8 cellular contexts compared by ENCODE assay signal in genomic region chr1:221793439-221794078, GRCh38. TPM values are rescaled to one million over a fixed set of nuclear protein-coding genes. Genes with fewer than 3 reads are reported as not detected.
A peak's percentile ranks its signal among the peaks of the same experiment; 100 is the strongest.
DNase-seq lines count a peak whose midpoint lies in the region; ATAC-seq, FAIRE-seq and TF ChIP-seq lines count a peak whose summit lies in the region.

No MANE protein-coding gene starts in this region.

- no peaks in the 10 kb centered on the region for H3K36me3 ChIP-seq in mammary epithelial cell (ENCODE audit: insufficient read depth, low read length)
- H3K36me3 ChIP-seq in adrenal gland (replicated peaks in 1 of 2) = no peaks in the 10 kb centered on the region
- no peaks in the 10 kb centered on the region for H3K36me3 ChIP-seq in sigmoid colon
- no peaks in the 10 kb centered on the region for H3K36me3 ChIP-seq in PC-3 (ENCODE audit: low read depth, low read length)

- POLR2A ChIA-PET in MCF 10A (lab: Yijun Ruan, JAX) (interaction anchor here (0.8 to 1.5 kb wide), 2 partner anchors 9 to 14 kb away, joined by 3 read pairs; no protein-coding TSS in a partner anchor), PC-3 (lab: Charles Lee; ENCODE audit: unreplicated experiment) (no interaction called here)

- H3K9ac ChIP-seq in mammary epithelial cell (ENCODE audit: insufficient read depth, low read length) (peak overlapping the region; percentile 2), PC-3 (ENCODE audit: low read length) (no peak overlapping the region)

- H3K36me3 Mint-ChIP-seq in MCF 10A (ENCODE audit: insufficient read depth, unreplicated experiment) = no peaks in the 10 kb centered on the region

- no peak overlapping the region for H3K4me3 Mint-ChIP-seq in MCF 10A (ENCODE audit: unreplicated experiment)

- FAIRE-seq in RCC 7860 (lab: Jason Lieb, UNC) = no peak

- H3K27me3 ChIP-seq in mammary epithelial cell (ENCODE audit: insufficient read depth, low read length) = no peaks in the 10 kb centered on the region
- H3K27me3 ChIP-seq in adrenal gland = no peaks in the 10 kb centered on the region
- no peaks in the 10 kb centered on the region for H3K27me3 ChIP-seq in sigmoid colon
- no peaks in the 10 kb centered on the region for H3K27me3 ChIP-seq in PC-3 (ENCODE audit: low read length)

- no peaks in the 10 kb centered on the region for H3K79me2 ChIP-seq in mammary epithelial cell (ENCODE audit: insufficient read depth, low read length)
- H3K79me2 ChIP-seq in PC-3 (ENCODE audit: low read length) = no peaks in the 10 kb centered on the region

- in situ Hi-C loops in mammary epithelial cell (cut with MboI; ENCODE audit: low sequenced_read_pairs in 2 of 2) = no loop called here

- no peaks in the 10 kb centered on the region for H3K27me3 Mint-ChIP-seq in MCF 10A (ENCODE audit: insufficient read depth, unreplicated experiment)

- H2AFZ ChIP-seq in mammary epithelial cell (ENCODE audit: low read depth, low read length) = peak overlapping the region; percentile 40
- no peak overlapping the region for H2AFZ ChIP-seq in PC-3 (ENCODE audit: low read length)

- TF ChIP-seq CTCF in mammary epithelial cell (conservative IDR thresholded peaks at IDR 0.05 in 1 of 2, IDR thresholded peaks at IDR 0.05 in 1 of 2; ENCODE audit: extremely low read depth in 1 of 2, insufficient read depth in 1 of 2, low read depth in 1 of 2, low read length in 2 of 2) (no peak), MCF 10A (IDR thresholded peaks at IDR 0.05; ENCODE audit: unreplicated experiment) (no peak), adrenal gland (IDR thresholded peaks at IDR 0.05) (no peak), sigmoid colon (IDR thresholded peaks at IDR 0.05) (no peak), PC-3 (conservative IDR thresholded peaks at IDR 0.05; ENCODE audit: low read depth, low read length) (no peak)

- BruUV-seq in mammary epithelial cell (replicated peaks; lab: Mats Ljungman, UMichigan) (no TSS peak), MCF 10A (replicated peaks; lab: Mats Ljungman, UMichigan) (no TSS peak), PC-3 (replicated peaks; lab: Mats Ljungman, UMichigan) (no TSS peak)

- H3K9me3 ChIP-seq in mammary epithelial cell (replicated peaks; ENCODE audit: insufficient read depth, low read length) = no peaks in the 10 kb centered on the region
- no peaks in the 10 kb centered on the region for H3K9me3 ChIP-seq in adrenal gland (replicated peaks in 1 of 3)
- no peaks in the 10 kb centered on the region for H3K9me3 ChIP-seq in sigmoid colon
- no peaks in the 10 kb centered on the region for H3K9me3 ChIP-seq in PC-3 (ENCODE audit: low read length)

- H3K4me1 ChIP-seq in mammary epithelial cell (ENCODE audit: insufficient read depth, low read length) = peaks cover 15% of the 10 kb centered on the region
- H3K4me1 ChIP-seq in adrenal gland (replicated peaks in 1 of 2) = no peaks in the 10 kb centered on the region
- no peaks in the 10 kb centered on the region for H3K4me1 ChIP-seq in sigmoid colon
- H3K4me1 ChIP-seq in PC-3 (ENCODE audit: insufficient read depth, low read length) = no peaks in the 10 kb centered on the region

- dilution Hi-C loops in mammary epithelial cell (cut with HindIII; ENCODE audit: low sequenced_read_pairs) = no loop called here

- H3K27ac Mint-ChIP-seq in MCF 10A (ENCODE audit: low read depth, unreplicated experiment) = no peak overlapping the region

- no peak overlapping the region for H3K4me3 ChIP-seq in mammary epithelial cell (replicated peaks in 1 of 3; ENCODE audit: insufficient read depth in 1 of 3, low read depth in 2 of 3, low read length in 3 of 3)
- H3K4me3 ChIP-seq in adrenal gland = no peak overlapping the region
- H3K4me3 ChIP-seq in sigmoid colon = no peak overlapping the region
- H3K4me3 ChIP-seq in PC-3 (ENCODE audit: low read length) = no peak overlapping the region

- no peaks in the 10 kb centered on the region for H3K9me2 ChIP-seq in PC-3 (replicated peaks; ENCODE audit: low read length)

- TF ChIP-seq POLR2A in adrenal gland (IDR thresholded peaks at IDR 0.05) (no peak), sigmoid colon (IDR thresholded peaks at IDR 0.05) (no peak)

- no peaks in the 10 kb centered on the region for H3F3A ChIP-seq in PC-3 (ENCODE audit: low read length, unreplicated experiment)

- DNase-seq in mammary epithelial cell (no peak), MCF 10A (ENCODE audit: unreplicated experiment) (no peak), RCC 7860 (ENCODE audit: low spot score) (peak; percentile 59), activated gamma-delta T cell treated with Interleukin-2 at 50 U/mL for 16 hours (no peak), adrenal gland (no peak), sigmoid colon (no peak), PC-3 (no peak)

- H4K20me1 ChIP-seq in mammary epithelial cell (ENCODE audit: insufficient read depth, low read length) = no peaks in the 10 kb centered on the region
- no peaks in the 10 kb centered on the region for H4K20me1 ChIP-seq in PC-3 (ENCODE audit: low read length)

- H3K9me3 Mint-ChIP-seq in MCF 10A (ENCODE audit: unreplicated experiment) = no peaks in the 10 kb centered on the region

- H3K27ac ChIP-seq in mammary epithelial cell (ENCODE audit: insufficient read depth, low read depth, low read length) (no peak overlapping the region), adrenal gland (no peak overlapping the region), sigmoid colon (no peak overlapping the region), PC-3 (ENCODE audit: low read length) (no peak overlapping the region)

- no peak for TF ChIP-seq EP300 in sigmoid colon (IDR thresholded peaks at IDR 0.05)

- 100% methylated on average over 2 of the region's 3 CpGs for WGBS in mammary epithelial cell (ENCODE audit: low coverage, missing lambda C conversion rate)
- 64 to 80% (median 67%) methylated on average over 3 of the region's 3 CpGs for WGBS in adrenal gland, 4 donors
- WGBS in sigmoid colon, 2 donors = 60 to 61% methylated on average over 3 of the region's 3 CpGs

- intact Hi-C loops in mammary epithelial cell (cut with micrococcal nuclease) = no loop called here
- intact Hi-C loops in MCF 10A (cut with micrococcal nuclease) = no loop called here
- intact Hi-C loops in adrenal gland (cut with DNase I) = no loop called here
- intact Hi-C loops in sigmoid colon (cut with DNase I) = no loop called here
- intact Hi-C loops in PC-3 (cut with micrococcal nuclease) = no loop called here

- H3K4me2 ChIP-seq in mammary epithelial cell (ENCODE audit: insufficient read depth, low read depth, low read length) = no peak overlapping the region
- no peak overlapping the region for H3K4me2 ChIP-seq in PC-3 (ENCODE audit: low read length)

- CTCF ChIA-PET in mammary epithelial cell (lab: Charles Lee; ENCODE audit: low non-redundant PET) = no interaction called here
- CTCF ChIA-PET in MCF 10A (lab: Yijun Ruan, JAX) = interaction anchor here (0.6 kb wide), 1 partner anchor 326 kb away, joined by 3 read pairs; no protein-coding TSS in a partner anchor
- CTCF ChIA-PET in PC-3 (lab: Charles Lee) = no interaction called here

- H3K4me1 Mint-ChIP-seq in MCF 10A (ENCODE audit: insufficient read depth, unreplicated experiment) = peaks cover 12% of the 10 kb centered on the region

- ATAC-seq in HG02884 (IDR thresholded peaks at IDR 0.05; ENCODE audit: unreplicated experiment) (peak; percentile 77), PC-3 (no peak)

RNA-seq across cellular contexts. Expression of gene DUSP10, which starts 51.7 kb away (rescaled TPM):
- 100 to 1,000 TPM in 1 of 2 donors, 10 to 100 TPM in 1; 35.4 to 118 TPM for total RNA-seq in mammary epithelial cell
- polyA plus RNA-seq in mammary epithelial cell = 64.8 TPM
- polyA minus RNA-seq in mammary epithelial cell = 62.0 TPM
- total RNA-seq in MCF 10A (2022) = 15.9 and 22.0 TPM in 2 replicates
- total RNA-seq in adrenal gland = 10 to 100 TPM in 2 of 8 donors, 1 to 10 TPM in 6; 3.7 to 22.1 (median 7.5) TPM
- polyA plus RNA-seq in adrenal gland = 1 to 10 TPM; 2.6 to 8.1 (median 5.1) TPM
- 10 to 100 TPM; 11.4 to 19.9 (median 15.7) TPM for total RNA-seq in sigmoid colon
- 1 to 10 TPM; 2.5 to 4.1 (median 3.6) TPM for polyA plus RNA-seq in sigmoid colon
- total RNA-seq in PC-3 (2014; rRNA removed) = 5.1 and 6.2 TPM in 2 replicates
